In the genomic region with DNA sequence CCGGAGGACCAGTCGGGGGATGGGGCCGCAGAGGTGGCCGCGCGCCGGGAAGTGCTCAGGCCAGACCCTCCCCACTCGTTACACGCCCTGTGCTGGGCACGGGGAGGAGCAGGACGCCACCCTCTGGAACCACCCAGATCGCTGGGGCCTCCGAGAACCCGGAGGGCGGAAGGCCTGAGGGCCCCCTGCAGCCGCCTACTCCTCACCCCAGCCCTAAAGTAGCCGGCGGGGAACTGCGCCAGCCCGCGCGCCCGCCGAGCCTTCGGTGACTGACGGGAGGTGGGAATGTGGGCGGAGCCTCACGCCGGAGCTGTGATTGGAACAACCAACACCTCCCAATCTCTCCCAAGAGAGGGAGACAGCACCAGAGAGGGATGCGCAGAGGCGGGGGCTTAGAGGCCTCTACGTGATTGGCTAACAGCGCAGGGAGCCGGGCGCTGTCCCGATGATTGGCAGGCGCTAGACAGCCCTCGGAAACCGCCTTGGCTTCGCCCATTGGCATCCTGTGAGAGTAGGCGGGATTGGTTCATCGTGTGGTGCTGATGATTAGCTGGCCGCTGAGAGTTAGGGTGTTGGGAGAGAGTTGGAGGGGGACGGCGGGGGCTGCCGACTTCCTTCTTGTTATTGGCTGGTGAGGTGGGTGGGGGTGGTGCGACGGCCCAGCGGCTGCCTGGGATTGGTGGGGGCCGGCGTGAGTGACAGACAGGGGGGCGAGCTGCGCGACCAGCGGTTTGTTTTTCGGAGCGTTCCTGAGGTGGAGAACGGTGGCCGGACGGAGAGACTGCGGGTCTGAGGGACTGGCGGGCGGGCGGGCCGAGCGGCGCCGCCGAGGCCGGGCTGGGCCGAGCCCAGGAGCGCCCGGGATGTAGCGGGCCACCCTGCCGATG, we compare ENCODE assay signal across 8 cellular contexts. TPM values are rescaled to one million over a fixed set of nuclear protein-coding genes. Genes with fewer than 3 reads are reported as not detected.
DNase-seq lines count a peak whose midpoint lies in the region; ATAC-seq, FAIRE-seq and TF ChIP-seq lines count a peak whose summit lies in the region.

A gene (plus strand): TSS at position 734 of the 887 bp plus-strand sequence. CDS start 343 bp downstream, outside the sequence.

- H3K27me3 Mint-ChIP-seq in T-cell = no peaks in the 10 kb centered on the region

- CTCF ChIA-PET in T-cell (lab: Charles Lee) = interaction anchor here (0.6 to 2.3 kb wide), 14 partner anchors 11 to 898 kb away, joined by 3 to 19 read pairs (median 4); a partner anchor contains a TSS

- no peaks in the 10 kb centered on the region for H3K9me3 ChIP-seq in cardiac muscle cell (ENCODE audit: low read depth)
- no peaks in the 10 kb centered on the region for H3K9me3 ChIP-seq in parathyroid adenoma (ENCODE audit: control insufficient read depth, low read length)
- H3K9me3 ChIP-seq in tibial nerve = no peaks in the 10 kb centered on the region

- DNase-seq in GM12891 (ENCODE audit: insufficient read length, low spot score) = peak; percentile 96
- peak; percentile 100 for DNase-seq in NCI-H1436 treated with DMSO at 0.1 percent for 48 hours (lab: John Stamatoyannopoulos, UW)
- DNase-seq in T-cell = peak; percentile 87 to 99 (median 97)
- peak; percentile 100 for DNase-seq in cardiac muscle cell (ENCODE audit: low read depth in 1 of 2, low spot score in 1 of 2)
- peak; percentile 98 to 99 for DNase-seq in tibial nerve (ENCODE audit: low spot score in 2 of 2)

- H3K36me3 Mint-ChIP-seq in T-cell = no peaks in the 10 kb centered on the region

- TF ChIP-seq POLR2A in GM12891 (IDR thresholded peaks at IDR 0.05; ENCODE audit: low read depth, low read length) (peak; percentile 59), tibial nerve (IDR thresholded peaks at IDR 0.05) (peak; percentile 63 to 81)

- H3K79me2 ChIP-seq in parathyroid adenoma = peaks cover 32% of the 10 kb centered on the region

- no peak within 1 kb of the TSS for H3K9ac ChIP-seq in parathyroid adenoma

- H3K4me3 ChIP-seq in cardiac muscle cell (peak within 1 kb of the TSS; percentile 88), parathyroid adenoma (ENCODE audit: low read depth, low read length) (peak within 1 kb of the TSS; percentile 72), tibial nerve (peak within 1 kb of the TSS; percentile 73 to 92 (median 82))

- H3K9me3 Mint-ChIP-seq in T-cell = no peaks in the 10 kb centered on the region

- POLR2A ChIA-PET in T-cell (lab: Charles Lee) = interaction anchor here (0.5 to 1.2 kb wide), 8 partner anchors 9 to 963 kb away, joined by 3 to 10 read pairs (median 6); a partner anchor contains a TSS

- H3K27me3 ChIP-seq in cardiac muscle cell (no peaks in the 10 kb centered on the region), parathyroid adenoma (ENCODE audit: control insufficient read depth, insufficient read depth, low read length) (no peaks in the 10 kb centered on the region), tibial nerve (no peaks in the 10 kb centered on the region)

- H3K4me1 ChIP-seq in cardiac muscle cell (ENCODE audit: low read depth) (peaks cover 13% of the 10 kb centered on the region), parathyroid adenoma (peaks cover 15% of the 10 kb centered on the region), tibial nerve (peaks cover 0 to 43% (median 30%) of the 10 kb centered on the region in 4 donors)

- H3K4me1 Mint-ChIP-seq in T-cell = peaks cover 42 to 44% (median 43%) of the 10 kb centered on the region in 3 donors

- H3K27ac Mint-ChIP-seq in T-cell = peak within 1 kb of the TSS; percentile 87 to 96

- peak; percentile 97 for FAIRE-seq in GM12891 (lab: Jason Lieb, UNC)

- H3K36me3 ChIP-seq in cardiac muscle cell (no peaks in the 10 kb centered on the region), parathyroid adenoma (ENCODE audit: control insufficient read depth, insufficient read depth, low read length) (no peaks in the 10 kb centered on the region), tibial nerve (no peaks in the 10 kb centered on the region)

- ATAC-seq in HG02840 (IDR thresholded peaks at IDR 0.05; ENCODE audit: low FRiP score, unreplicated experiment) = peak; percentile 92
- peak; percentile 89 to 90 (median 89) for ATAC-seq in T-cell (replicated peaks in 1 of 4)

- peak within 1 kb of the TSS; percentile 97 to 99 (median 99) for H3K4me3 Mint-ChIP-seq in T-cell

- 0 to 1% (median 1%) methylated on average over 69 to 75 of the region's 75 CpGs for WGBS in adipose tissue, 3 donors
- 0 to 1% methylated on average over 44 to 50 of the region's 75 CpGs for WGBS in tibial nerve, 2 donors

- peak in 1 of 2 donors; percentile 88 for TF ChIP-seq EP300 in tibial nerve (IDR thresholded peaks at IDR 0.05)

- H2AFZ ChIP-seq in parathyroid adenoma = peak within 1 kb of the TSS; percentile 96

- TF ChIP-seq CTCF in cardiac muscle cell (IDR thresholded peaks at IDR 0.05; ENCODE audit: low read depth, low read length) (peak; percentile 12), parathyroid adenoma (IDR thresholded peaks at IDR 0.05) (peak; percentile 43), tibial nerve (IDR thresholded peaks at IDR 0.05) (peak; percentile 21 to 64 (median 36))

- peak within 1 kb of the TSS; percentile 94 for H3K4me2 ChIP-seq in parathyroid adenoma (ENCODE audit: low read length)

- H3K27ac ChIP-seq in adipose tissue (ENCODE audit: low read depth, low read length) = peak within 1 kb of the TSS; percentile 77
- H3K27ac ChIP-seq in cardiac muscle cell = peak within 1 kb of the TSS; percentile 79
- H3K27ac ChIP-seq in parathyroid adenoma = peak within 1 kb of the TSS; percentile 75
- H3K27ac ChIP-seq in tibial nerve = peak within 1 kb of the TSS; percentile 77 to 96 (median 90)

TF ChIP-seq in GM12891, 5 proteins besides CTCF, POLR2A, EP300 and RAD21:
- TF ChIP-seq POU2F2 (IDR thresholded peaks at IDR 0.05; ENCODE audit: low read depth, low read length) (peak; percentile 46; the same call in 1 of the 2 replicates), POLR2AphosphoS5 (IDR thresholded peaks at IDR 0.05; ENCODE audit: low read depth, low read length) (peak; percentile 86), SPI1 (IDR thresholded peaks at IDR 0.05; ENCODE audit: low read depth, low read length) (0 out of 2 replicates have a peak, but pooled peaks have one; percentile 5), TAF1 (IDR thresholded peaks at IDR 0.05; ENCODE audit: low read depth, low read length) (peak; percentile 73), PAX5 (IDR thresholded peaks at IDR 0.05; ENCODE audit: insufficient read depth, low read length, severe bottlenecking) (no peak)

RNA-seq across cellular contexts. Expression of the gene that starts here (rescaled TPM):
- polyA plus RNA-seq in GM12891 (2012; ENCODE audit: low read depth, missing spikeins) = 9.8 TPM
- 10 to 100 TPM; 71.0 to 91.1 (median 85.4) TPM for total RNA-seq in T-cell
- 10 to 100 TPM in 2 of 3 donors, 1 to 10 TPM in 1; 9.7 to 34.4 (median 22.7) TPM for polyA plus RNA-seq in adipose tissue
- 28.1 and 31.1 TPM in 2 replicates for total RNA-seq in cardiac muscle cell
- 26.5 and 31.9 TPM in 2 replicates for polyA plus RNA-seq in cardiac muscle cell
- total RNA-seq in tibial nerve = 100 to 1,000 TPM in 1 of 4 donors, 10 to 100 TPM in 3; 62.8 to 107 (median 71.7) TPM

Comparison
In these comparisons a context has a peak if more than half of its experiments do, and no peak if none do; other contexts are left out.
1. Peak in every context shown above with its lines: DNase-seq, ATAC-seq, H3K4me3 ChIP-seq and H3K27ac ChIP-seq.